Comparison of ENCODE assay signal across 1 cellular context in genomic region chr4:10333942-10334341, GRCh38.
TF ChIP-seq lines count a peak whose summit lies in the region.

No MANE protein-coding gene starts in this region.

TF ChIP-seq in GM23338, 12 proteins besides CTCF, POLR2A, EP300 and RAD21 (continued from another document):
- TF ChIP-seq ZNF462 (CRISPR knock-in tag; IDR thresholded peaks at IDR 0.05) (peak; percentile 42; the same call in 1 of the 2 replicates), NANOG (IDR thresholded peaks at IDR 0.05; ENCODE audit: borderline replicate concordance) (no peak), ZNF114 (CRISPR knock-in tag; IDR thresholded peaks at IDR 0.05) (no peak), ZNF331 (CRISPR knock-in tag; IDR thresholded peaks at IDR 0.05; ENCODE audit: low read depth) (no peak), CREB1 (CRISPR knock-in tag; IDR thresholded peaks at IDR 0.05; ENCODE audit: low read depth) (no peak), POLR2AphosphoS5 (IDR thresholded peaks at IDR 0.05; ENCODE audit: low read depth) (no peak)
- TF ChIP-seq, protein P1, sequence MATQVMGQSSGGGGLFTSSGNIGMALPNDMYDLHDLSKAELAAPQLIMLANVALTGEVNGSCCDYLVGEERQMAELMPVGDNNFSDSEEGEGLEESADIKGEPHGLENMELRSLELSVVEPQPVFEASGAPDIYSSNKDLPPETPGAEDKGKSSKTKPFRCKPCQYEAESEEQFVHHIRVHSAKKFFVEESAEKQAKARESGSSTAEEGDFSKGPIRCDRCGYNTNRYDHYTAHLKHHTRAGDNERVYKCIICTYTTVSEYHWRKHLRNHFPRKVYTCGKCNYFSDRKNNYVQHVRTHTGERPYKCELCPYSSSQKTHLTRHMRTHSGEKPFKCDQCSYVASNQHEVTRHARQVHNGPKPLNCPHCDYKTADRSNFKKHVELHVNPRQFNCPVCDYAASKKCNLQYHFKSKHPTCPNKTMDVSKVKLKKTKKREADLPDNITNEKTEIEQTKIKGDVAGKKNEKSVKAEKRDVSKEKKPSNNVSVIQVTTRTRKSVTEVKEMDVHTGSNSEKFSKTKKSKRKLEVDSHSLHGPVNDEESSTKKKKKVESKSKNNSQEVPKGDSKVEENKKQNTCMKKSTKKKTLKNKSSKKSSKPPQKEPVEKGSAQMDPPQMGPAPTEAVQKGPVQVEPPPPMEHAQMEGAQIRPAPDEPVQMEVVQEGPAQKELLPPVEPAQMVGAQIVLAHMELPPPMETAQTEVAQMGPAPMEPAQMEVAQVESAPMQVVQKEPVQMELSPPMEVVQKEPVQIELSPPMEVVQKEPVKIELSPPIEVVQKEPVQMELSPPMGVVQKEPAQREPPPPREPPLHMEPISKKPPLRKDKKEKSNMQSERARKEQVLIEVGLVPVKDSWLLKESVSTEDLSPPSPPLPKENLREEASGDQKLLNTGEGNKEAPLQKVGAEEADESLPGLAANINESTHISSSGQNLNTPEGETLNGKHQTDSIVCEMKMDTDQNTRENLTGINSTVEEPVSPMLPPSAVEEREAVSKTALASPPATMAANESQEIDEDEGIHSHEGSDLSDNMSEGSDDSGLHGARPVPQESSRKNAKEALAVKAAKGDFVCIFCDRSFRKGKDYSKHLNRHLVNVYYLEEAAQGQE (IDR thresholded peaks at IDR 0.05; ENCODE audit: unreplicated experiment), result no peak
